Comparison of ENCODE assay signal across 14 cellular contexts in genomic region chr17:13725286-13725990, GRCh38.
DNase-seq lines count a peak whose midpoint lies in the region; FAIRE-seq lines count a peak whose summit lies in the region.
"Had no signal": no experiment of that assay in that cellular context is flagged by ENCODE, and none has a peak within 500 bp of the region (broad histone marks: within the 10 kb centered on the region; RNA-seq: fewer than 3 reads in every experiment).

No MANE protein-coding gene starts in this region.

- no peak overlapping the region for H3K27ac Mint-ChIP-seq in activated T-helper 1 cell treated with anti-CD3 and anti-CD28 coated beads, Interleukin-12 subunit alpha, Interleukin-12 subunit beta, Interleukin-2, Interleukin-4 antibody, amounts not matched to agents 30 ng/mL and 10 ng/mL and 1 ng/mL, durations not matched to agents 14 hours and 24 hours and 36 hours
- H3K27ac Mint-ChIP-seq: activated naive CD4-positive, alpha-beta T cell treated with anti-CD3 and anti-CD28 coated beads, Interleukin-2, amount 50 U/mL, for 24 hours; T-helper 17 cell had no signal

- H3K27me3 ChIP-seq in ACC112 (ENCODE audit: insufficient read depth, low read length) = no peaks in the 10 kb centered on the region

- intact Hi-C loops in activated T-helper 1 cell treated with anti-CD3 and anti-CD28 coated beads, Interleukin-12 subunit alpha, Interleukin-12 subunit beta, Interleukin-2, Interleukin-4 antibody, amounts not matched to agents 30 ng/mL and 10 ng/mL and 1 ng/mL, durations not matched to agents 14 hours and 24 hours and 36 hours (cut with micrococcal nuclease) = no loop called here

- H3K27me3 Mint-ChIP-seq in activated T-helper 1 cell treated with anti-CD3 and anti-CD28 coated beads, Interleukin-12 subunit alpha, Interleukin-12 subunit beta, Interleukin-2, Interleukin-4 antibody, amounts not matched to agents 30 ng/mL and 10 ng/mL and 1 ng/mL, durations not matched to agents 14 hours and 24 hours and 36 hours (ENCODE audit: insufficient read depth) = peaks cover 4% of the 10 kb centered on the region

- no peaks in the 10 kb centered on the region for H3K79me2 ChIP-seq in ACC112 (ENCODE audit: control insufficient read depth, insufficient read depth, low read length, unreplicated experiment)

- H3K4me3 ChIP-seq in ACC112 (ENCODE audit: low read depth, low read length) = no peak overlapping the region
- H3K4me3 ChIP-seq: lung had no signal

- peak overlapping the region; percentile 55; the same call in 1 of the 2 replicates for H3K27ac ChIP-seq in ACC112 (ENCODE audit: low read depth, low read length)

- no peaks in the 10 kb centered on the region for H3K4me1 Mint-ChIP-seq in activated T-helper 1 cell treated with anti-CD3 and anti-CD28 coated beads, Interleukin-12 subunit alpha, Interleukin-12 subunit beta, Interleukin-2, Interleukin-4 antibody, amounts not matched to agents 30 ng/mL and 10 ng/mL and 1 ng/mL, durations not matched to agents 14 hours and 24 hours and 36 hours (ENCODE audit: low read depth)
- H3K4me1 Mint-ChIP-seq: activated naive CD4-positive, alpha-beta T cell treated with anti-CD3 and anti-CD28 coated beads, Interleukin-2, amount 50 U/mL, for 24 hours; T-helper 17 cell had no signal

- peak overlapping the region; percentile 21 for H2AFZ ChIP-seq in ACC112 (ENCODE audit: low read length, unreplicated experiment)

- H3K4me3 Mint-ChIP-seq in activated T-helper 1 cell treated with anti-CD3 and anti-CD28 coated beads, Interleukin-12 subunit alpha, Interleukin-12 subunit beta, Interleukin-2, Interleukin-4 antibody, amounts not matched to agents 30 ng/mL and 10 ng/mL and 1 ng/mL, durations not matched to agents 14 hours and 24 hours and 36 hours = no peak overlapping the region
- H3K4me3 Mint-ChIP-seq: activated naive CD4-positive, alpha-beta T cell treated with anti-CD3 and anti-CD28 coated beads, Interleukin-2, amount 50 U/mL, for 24 hours; T-helper 17 cell had no signal

- peaks cover 4% of the 10 kb centered on the region for H3K9me3 Mint-ChIP-seq in activated T-helper 1 cell treated with anti-CD3 and anti-CD28 coated beads, Interleukin-12 subunit alpha, Interleukin-12 subunit beta, Interleukin-2, Interleukin-4 antibody, amounts not matched to agents 30 ng/mL and 10 ng/mL and 1 ng/mL, durations not matched to agents 14 hours and 24 hours and 36 hours
- H3K9me3 Mint-ChIP-seq: activated naive CD4-positive, alpha-beta T cell treated with anti-CD3 and anti-CD28 coated beads, Interleukin-2, amount 50 U/mL, for 24 hours had no signal

- H3K4me1 ChIP-seq in ACC112 (ENCODE audit: control insufficient read depth, insufficient read depth, low read length, unreplicated experiment) = peaks cover 33% of the 10 kb centered on the region

- H3K36me3 Mint-ChIP-seq in activated T-helper 1 cell treated with anti-CD3 and anti-CD28 coated beads, Interleukin-12 subunit alpha, Interleukin-12 subunit beta, Interleukin-2, Interleukin-4 antibody, amounts not matched to agents 30 ng/mL and 10 ng/mL and 1 ng/mL, durations not matched to agents 14 hours and 24 hours and 36 hours (ENCODE audit: low read depth) = peaks cover 1% of the 10 kb centered on the region
- H3K36me3 Mint-ChIP-seq: activated naive CD4-positive, alpha-beta T cell treated with anti-CD3 and anti-CD28 coated beads, Interleukin-2, amount 50 U/mL, for 24 hours had no signal

- DNase-seq in HTR-8/SVneo (ENCODE audit: insufficient read length, low spot score) = peak; percentile 13
- DNase-seq in amniotic epithelial cell (ENCODE audit: low read depth) = peak; percentile 39
- peak; percentile 28 for DNase-seq in iPS-NIHi7 (ENCODE audit: extremely low spot score)
- no peak for DNase-seq in activated T-helper 1 cell treated with anti-CD3 and anti-CD28 coated beads, Interleukin-12 subunit alpha, Interleukin-12 subunit beta, Interleukin-2, Interleukin-4 antibody, amounts not matched to agents 30 ng/mL and 10 ng/mL and 1 ng/mL, durations not matched to agents 14 hours and 24 hours and 36 hours (ENCODE audit: low spot score)
- DNase-seq in foreskin melanocyte = no peak
- no peak for DNase-seq in dedifferentiated amniotic fluid mesenchymal stem cell (ENCODE audit: extremely low spot score)
- no peak for DNase-seq in SIG-M5 (lab: John Stamatoyannopoulos, UW)
- DNase-seq: Calu3, NCI-H1092 treated with DMSO at 0.1 percent for 48 hours, NCI-H510A, T-helper 17 cell had no signal

- no peaks in the 10 kb centered on the region for H3K36me3 ChIP-seq in ACC112 (ENCODE audit: insufficient read depth, low read length)

- FAIRE-seq in HTR-8/SVneo (lab: Jason Lieb, UNC) = no peak

Comparison
In these comparisons a context has a peak if more than half of its experiments do, and no peak if none do; other contexts are left out.
1. DNase-seq: peak in HTR-8/SVneo (single experiment), amniotic epithelial cell (single experiment) and iPS-NIHi7 (single experiment); none in activated T-helper 1 cell treated with anti-CD3 and anti-CD28 coated beads, Interleukin-12 subunit alpha, Interleukin-12 subunit beta, Interleukin-2, Interleukin-4 antibody, amounts not matched to agents 30 ng/mL and 10 ng/mL and 1 ng/mL, durations not matched to agents 14 hours and 24 hours and 36 hours (single experiment), foreskin melanocyte (single experiment), dedifferentiated amniotic fluid mesenchymal stem cell (single experiment) and SIG-M5 (single experiment).